Comparison of ENCODE assay signal across 26 cellular contexts in genomic region chr5:57102905-57103255, GRCh38.
"Had no signal": no experiment of that assay in that cellular context is flagged by ENCODE, and none has a peak within 500 bp of the region (broad histone marks: within the 10 kb centered on the region; RNA-seq: fewer than 3 reads in every experiment).

No MANE protein-coding gene starts in this region.

- H3K4me3 ChIP-seq: esophagus squamous epithelium, lower lobe of right lung, neural progenitor cell, skin epidermis, upper lobe of left lung had no signal

- H3K4me1 ChIP-seq: esophagus squamous epithelium, lower lobe of right lung, neural progenitor cell, upper lobe of left lung had no signal

- H3K36me3 ChIP-seq: esophagus squamous epithelium, lower lobe of right lung, neural progenitor cell, upper lobe of left lung had no signal

- ATAC-seq: activated CD4-positive, alpha-beta T cell treated with anti-CD3 and anti-CD28 coated beads for 36 hours; activated CD8-positive, alpha-beta memory T cell treated with anti-CD3 and anti-CD28 coated beads, Interleukin-2, amount 10 ng/mL, durations not matched to agents 7 days and 5 days; activated CD8-positive, alpha-beta T cell treated with anti-CD3 and anti-CD28 coated beads, Interleukin-2, amount 10 ng/mL, durations not matched to agents 7 days and 5 days; activated naive CD4-positive, alpha-beta T cell treated with anti-CD3 and anti-CD28 coated beads, Interleukin-2, amount 50 U/mL, for 72 hours; activated T-cell treated with anti-CD3 and anti-CD28 coated beads, Interleukin-2, amount 50 U/mL, for 72 hours; lower lobe of right lung; natural killer cell; sciatic nerve; stimulated activated memory B cell treated with anti-CD40 and anti-IgM and Interleukin-4, amounts not matched to agents 10 μg/mL and 1 μg/mL and 100 μg/mL, for 72 hours; stimulated activated naive CD8-positive, alpha-beta T cell treated with anti-CD3 and anti-CD28 coated beads, Interleukin-15, amount 100 ng/mL, for 72 hours had no signal

- FAIRE-seq: bronchial epithelial cell, frontal cortex had no signal

- H3K27ac ChIP-seq: esophagus squamous epithelium, lower lobe of right lung, neural progenitor cell, skin epidermis, upper lobe of left lung had no signal

- H3K27me3 ChIP-seq: neural progenitor cell, upper lobe of left lung had no signal

- H3K9ac ChIP-seq: neural progenitor cell had no signal

- H3K9me3 ChIP-seq: lower lobe of right lung had no signal

- DNase-seq: activated CD4-positive, alpha-beta T cell treated with anti-CD3 and anti-CD28 coated beads for 36 hours; activated CD4-positive, CD25-positive, alpha-beta regulatory T cell; activated CD8-positive, alpha-beta memory T cell treated with anti-CD3 and anti-CD28 coated beads, Interleukin-2, amount 10 ng/mL, durations not matched to agents 7 days and 5 days; activated CD8-positive, alpha-beta T cell treated with anti-CD3 and anti-CD28 coated beads, Interleukin-2, amount 10 ng/mL, durations not matched to agents 7 days and 5 days; activated naive CD4-positive, alpha-beta T cell; activated T-cell treated with anti-CD3 and anti-CD28 coated beads, Interleukin-2, amount 50 U/mL, for 72 hours; dermis blood vessel endothelial cell; effector CD4-positive, alpha-beta T cell; esophagus squamous epithelium; islet precursor cell; lower lobe of right lung; mesenchymal stem cell; natural killer cell; occipital lobe; stimulated activated CD4-positive, alpha-beta T cell treated with anti-CD3 and anti-CD28 coated beads, Interleukin-4, amount 100 ng/mL, for 4 hours; stimulated activated CD8-positive, alpha-beta memory T cell treated with anti-CD3 and anti-CD28 coated beads, Interleukin-4, amount 100 ng/mL, for 48 hours; stimulated activated naive CD8-positive, alpha-beta T cell treated with anti-CD3 and anti-CD28 coated beads, Interleukin-15, amount 100 ng/mL, for 72 hours; substantia nigra; upper lobe of left lung had no signal
